In genomic region chr1:37919277-37919676, GRCh38 we compare ENCODE assay signal across 8 cellular contexts. TPM values are rescaled to one million over a fixed set of nuclear protein-coding genes. Genes with fewer than 3 reads are reported as not detected.
A peak's percentile ranks its signal among the peaks of the same experiment; 100 is the strongest.
DNase-seq lines count a peak whose midpoint lies in the region; ATAC-seq and TF ChIP-seq lines count a peak whose summit lies in the region.
"Had no signal": no experiment of that assay in that cellular context is flagged by ENCODE, and none has a peak within 500 bp of the region (broad histone marks: within the 10 kb centered on the region; RNA-seq: fewer than 3 reads in every experiment).

No MANE protein-coding gene starts in this region.

- no peaks in the 10 kb centered on the region for H3K9me3 Mint-ChIP-seq in chondrocyte (ENCODE audit: low read depth)
- no peaks in the 10 kb centered on the region for H3K9me3 Mint-ChIP-seq in nephron
- H3K9me3 Mint-ChIP-seq in CD4-positive, alpha-beta T cell = no peaks in the 10 kb centered on the region

- peaks cover 10% of the 10 kb centered on the region for H4K20me1 ChIP-seq in Loucy (ENCODE audit: insufficient read depth, low read length, poor library complexity, severe bottlenecking)

- no peak overlapping the region for H2AFZ ChIP-seq in Loucy (ENCODE audit: low read length)

- H3K36me3 ChIP-seq in GM06990 (ENCODE audit: control insufficient read depth, insufficient read depth, low read length) = 0 out of 2 replicates have a peak, but pooled peaks cover 2% of the 10 kb centered on the region
- no peaks in the 10 kb centered on the region for H3K36me3 ChIP-seq in Loucy (ENCODE audit: insufficient read depth, low read length)

- H3K9me3 ChIP-seq in Loucy (ENCODE audit: insufficient read depth, low read depth, low read length) = no peaks in the 10 kb centered on the region
- H3K9me3 ChIP-seq in CD4-positive, alpha-beta T cell (ENCODE audit: control insufficient read depth, low read length) = no peaks in the 10 kb centered on the region

- H3K27me3 Mint-ChIP-seq in chondrocyte (ENCODE audit: low read depth) (no peaks in the 10 kb centered on the region), nephron (ENCODE audit: low read depth) (no peaks in the 10 kb centered on the region)
- no peaks in the 10 kb centered on the region for H3K27me3 Mint-ChIP-seq in CD4-positive, alpha-beta T cell

- ATAC-seq in CD4-positive, alpha-beta T cell (ENCODE audit: poor library complexity) = no peak

- H3F3A ChIP-seq in Loucy (ENCODE audit: low read depth) = peaks cover 17% of the 10 kb centered on the region

- no peaks in the 10 kb centered on the region for H3K9me2 ChIP-seq in Loucy (replicated peaks; ENCODE audit: low read depth, low read length)

- no peak overlapping the region for H3K4me3 ChIP-seq in GM06990 (replicated peaks; ENCODE audit: low read depth, low read length)
- no peak overlapping the region for H3K4me3 ChIP-seq in Loucy (ENCODE audit: low read length, poor library complexity, severe bottlenecking)
- H3K4me3 ChIP-seq: SK-N-MC had no signal

- in situ Hi-C loops in G401 (cut with HindIII; ENCODE audit: low sequenced_read_pairs) = no loop called here

- H3K36me3 Mint-ChIP-seq in chondrocyte (ENCODE audit: low read depth) = peaks cover 7% of the 10 kb centered on the region
- peaks cover 17% of the 10 kb centered on the region for H3K36me3 Mint-ChIP-seq in nephron (ENCODE audit: low read depth)
- H3K36me3 Mint-ChIP-seq in CD4-positive, alpha-beta T cell (ENCODE audit: low read depth) = peaks cover 5% of the 10 kb centered on the region

- H3K4me1 Mint-ChIP-seq in chondrocyte (ENCODE audit: low read depth) = no peaks in the 10 kb centered on the region
- no peaks in the 10 kb centered on the region for H3K4me1 Mint-ChIP-seq in nephron
- peaks cover 19% of the 10 kb centered on the region for H3K4me1 Mint-ChIP-seq in CD4-positive, alpha-beta T cell (ENCODE audit: low read depth)

- no peak overlapping the region for H3K9ac ChIP-seq in Loucy (ENCODE audit: low read depth, low read length, poor library complexity, severe bottlenecking)

- H3K27ac ChIP-seq in CD4-positive, alpha-beta T cell (ENCODE audit: low read depth, low read length) = no peak overlapping the region
- no peak overlapping the region for H3K27ac ChIP-seq in RWPE1
- H3K27ac ChIP-seq: SK-N-MC had no signal

- H3K4me3 Mint-ChIP-seq in chondrocyte (ENCODE audit: unreplicated experiment) = no peak overlapping the region
- H3K4me3 Mint-ChIP-seq in nephron = no peak overlapping the region
- no peak overlapping the region for H3K4me3 Mint-ChIP-seq in CD4-positive, alpha-beta T cell

- no peaks in the 10 kb centered on the region for H3K27me3 ChIP-seq in GM06990 (replicated peaks; ENCODE audit: control insufficient read depth, insufficient read depth, low read length)
- no peaks in the 10 kb centered on the region for H3K27me3 ChIP-seq in Loucy (ENCODE audit: insufficient read depth, low read length, poor library complexity, severe bottlenecking)
- H3K27me3 ChIP-seq in CD4-positive, alpha-beta T cell (ENCODE audit: control insufficient read depth, insufficient read depth, low read length) = no peaks in the 10 kb centered on the region

- CTCF ChIA-PET in CD4-positive, alpha-beta T cell (lab: Charles Lee) = no interaction called here
- CTCF ChIA-PET in RWPE1 (lab: Yijun Ruan, JAX) = no interaction called here

- H3K79me2 ChIP-seq in Loucy (ENCODE audit: insufficient read depth, low read length) = peaks cover 76% of the 10 kb centered on the region

- TF ChIP-seq CTCF in GM06990 (IDR thresholded peaks at IDR 0.05; ENCODE audit: insufficient read depth, low read length, poor library complexity, severe bottlenecking) (peak; percentile 73), Loucy (conservative IDR thresholded peaks at IDR 0.05; ENCODE audit: low read length) (peak; percentile 73), chondrocyte (IDR thresholded peaks at IDR 0.05) (peak; percentile 66), nephron (IDR thresholded peaks at IDR 0.05; ENCODE audit: unreplicated experiment in 3 of 3) (peak; percentile 11 to 35 (median 30)), RWPE1 (conservative IDR thresholded peaks at IDR 0.05; ENCODE audit: low read depth) (no peak)
- no peak for TF ChIP-seq CTCF in CD4-positive, alpha-beta T cell (IDR thresholded peaks at IDR 0.05)

- H3K27ac Mint-ChIP-seq in chondrocyte (ENCODE audit: unreplicated experiment) (no peak overlapping the region), nephron (no peak overlapping the region)
- no peak overlapping the region for H3K27ac Mint-ChIP-seq in CD4-positive, alpha-beta T cell

- intact Hi-C loops in CD4-positive, alpha-beta T cell (cut with DNase I, micrococcal nuclease) = no loop called here

- H3K4me2 ChIP-seq in Loucy (ENCODE audit: low read depth, low read length, poor library complexity, severe bottlenecking) = peak overlapping the region; percentile 35

- peaks cover 39% of the 10 kb centered on the region for H3K4me1 ChIP-seq in Loucy (ENCODE audit: insufficient read depth, low read length, poor library complexity, severe bottlenecking)

- DNase-seq in GM06990 (ENCODE audit: extremely low read depth, insufficient read length) (no peak), chondrocyte (ENCODE audit: low spot score) (no peak), RWPE1 (ENCODE audit: low spot score) (no peak), G401 (ENCODE audit: low spot score) (no peak)
- no peak for DNase-seq in CD4-positive, alpha-beta T cell

- POLR2A ChIA-PET in CD4-positive, alpha-beta T cell (lab: Charles Lee) = no interaction called here
- POLR2A ChIA-PET in RWPE1 (lab: Yijun Ruan, JAX; ENCODE audit: low non-redundant PET) = no interaction called here

RNA-seq across cellular contexts. Expression of gene INPP5B, which starts 27.6 kb away (rescaled TPM):
- 18.7 to 21.2 TPM (median 20.6 TPM) in 3 replicates for total RNA-seq in chondrocyte
- 10 to 100 TPM; 11.7 to 12.7 TPM for total RNA-seq in CD4-positive, alpha-beta T cell
- total RNA-seq in G401 (2014; rRNA removed; shearing (Covaris generic)) = 17.5 and 17.7 TPM in 2 replicates

RNA-seq across cellular contexts. Expression of gene MTF1, which starts 59.9 kb away (rescaled TPM):
- total RNA-seq in chondrocyte = 14.8 to 17.3 TPM (median 17.2 TPM) in 3 replicates
- 10 to 100 TPM; 28.1 to 31.2 TPM for total RNA-seq in CD4-positive, alpha-beta T cell
- total RNA-seq in G401 (2014; rRNA removed; shearing (Covaris generic)) = 1.8 and 3.7 TPM in 2 replicates

Comparison
In these comparisons a context has a peak if more than half of its experiments do, and no peak if none do; other contexts are left out.
1. CTCF ChIP-seq: peak in GM06990 (single experiment), Loucy (single experiment), chondrocyte (single experiment) and nephron (3 of 3); none in CD4-positive, alpha-beta T cell (single experiment) and RWPE1 (single experiment).